In the genomic region with DNA sequence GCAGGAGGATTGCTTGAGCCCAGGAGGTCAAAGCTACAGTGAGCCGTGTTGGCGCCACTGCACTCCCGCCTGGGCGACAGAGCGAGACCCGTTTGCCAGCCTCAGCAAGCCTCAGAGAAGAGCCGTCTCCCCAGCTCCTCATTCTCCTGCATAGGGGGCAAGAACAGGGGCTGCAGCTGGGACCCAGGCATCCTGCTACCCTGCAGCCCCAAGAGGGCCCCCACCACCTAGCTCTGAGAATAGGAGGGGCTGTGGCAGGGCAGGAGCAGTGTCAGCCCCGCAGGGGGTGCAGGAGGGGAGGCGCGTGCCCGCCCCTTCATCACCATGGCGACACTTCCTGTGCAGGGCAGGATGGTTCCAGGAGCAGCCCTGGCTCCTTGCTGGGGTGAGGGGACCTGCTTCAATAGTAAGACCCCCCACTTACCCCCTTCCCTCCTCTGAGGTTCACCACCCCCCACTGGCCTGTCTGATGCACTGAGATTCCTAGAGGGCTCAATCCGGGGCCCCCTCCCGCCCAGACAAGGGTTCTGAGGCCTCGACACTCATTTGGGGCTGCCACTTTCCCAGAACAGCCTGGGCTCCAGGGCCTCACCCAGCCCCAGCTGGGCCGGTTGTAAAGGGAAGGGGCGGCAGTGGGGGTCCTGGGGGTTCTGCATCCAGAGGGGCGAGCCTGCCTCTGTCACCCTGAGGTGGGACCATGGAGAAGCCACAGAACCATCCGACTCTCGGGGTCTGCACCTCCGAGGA, we compare ENCODE assay signal across 9 cellular contexts. TPM values are rescaled to one million over a fixed set of nuclear protein-coding genes. Genes with fewer than 3 reads are reported as not detected.
DNase-seq lines count a peak whose midpoint lies in the region; ATAC-seq and TF ChIP-seq lines count a peak whose summit lies in the region.
"Had no signal": no experiment of that assay in that cellular context is flagged by ENCODE, and none has a peak within 500 bp of the region (broad histone marks: within the 10 kb centered on the region; RNA-seq: fewer than 3 reads in every experiment).

No MANE protein-coding gene starts in this region.

- H2BK15ac ChIP-seq in neuronal stem cell (ENCODE audit: low read length): peak overlapping the region; percentile 23

- H4K8ac ChIP-seq in neuronal stem cell (ENCODE audit: low read depth, low read length): peak overlapping the region; percentile 43

- peak overlapping the region; percentile 83 for H2BK5ac ChIP-seq in neuronal stem cell (ENCODE audit: low read length)

- H3K4me1 ChIP-seq in BLaER1 treated with 17β-estradiol and CSF1 and Interleukin-3, amounts not matched to agents 10 nM and 100 nM: peaks cover 41 to 96% (median 73%) of the 10 kb centered on the region in 10 experiments
- H3K4me1 ChIP-seq in HUES48 (ENCODE audit: control insufficient read depth, insufficient read depth, low read length): peaks cover 45% of the 10 kb centered on the region
- peaks cover 45 to 53% of the 10 kb centered on the region in 2 donors for H3K4me1 ChIP-seq in neuronal stem cell (ENCODE audit: control insufficient read depth in 2 of 2, insufficient read depth in 1 of 2, low read depth in 1 of 2, low read length in 2 of 2)

- no peak for ATAC-seq in left colon
- ATAC-seq in GM21717 (IDR thresholded peaks at IDR 0.05; ENCODE audit: unreplicated experiment): no peak
- ATAC-seq: stimulated activated naive CD8-positive, alpha-beta T cell treated with anti-CD3 and anti-CD28 coated beads, Interleukin-15, Interleukin-2, amounts not matched to agents 100 U/mL and 50 U/mL, for 24 hours had no signal

- peak overlapping the region; percentile 63 for H3K14ac ChIP-seq in neuronal stem cell (ENCODE audit: low read length)

- H3K18ac ChIP-seq in neuronal stem cell (ENCODE audit: low read length): peak overlapping the region; percentile 95

- H3K27ac ChIP-seq in BLaER1 treated with 17β-estradiol and CSF1 and Interleukin-3, amounts not matched to agents 10 nM and 100 nM: peak overlapping the region in 2 of 11 experiments; percentile 20 to 22; a peak in 3 of 22 replicates
- peak overlapping the region; percentile 97 for H3K27ac ChIP-seq in HUES48 (ENCODE audit: low read depth, low read length)
- H3K27ac ChIP-seq in coronary artery: peak overlapping the region; percentile 74 to 88
- H3K27ac ChIP-seq in neuronal stem cell (replicated peaks; ENCODE audit: low read length): peak overlapping the region; percentile 58

- peak; percentile 66 for DNase-seq in coronary artery (ENCODE audit: low spot score)
- DNase-seq in neuronal stem cell (ENCODE audit: low spot score): no peak
- no peak for DNase-seq in stimulated activated CD4-positive, alpha-beta T cell treated with anti-CD3 and anti-CD28 coated beads, Interleukin-4, amount 100 ng/mL, for 4 hours
- no peak for DNase-seq in stimulated activated CD8-positive, alpha-beta memory T cell treated with anti-CD3 and anti-CD28 coated beads, Interleukin-4, amount 100 ng/mL, for 48 hours
- DNase-seq in left colon: no peak
- DNase-seq: stimulated activated naive CD8-positive, alpha-beta T cell treated with anti-CD3 and anti-CD28 coated beads, Interleukin-15, Interleukin-2, amounts not matched to agents 100 U/mL and 50 U/mL, for 24 hours had no signal

- peaks cover 69 to 99% (median 91%) of the 10 kb centered on the region in 11 experiments for H3K36me3 ChIP-seq in BLaER1 treated with 17β-estradiol and CSF1 and Interleukin-3, amounts not matched to agents 10 nM and 100 nM
- H3K36me3 ChIP-seq in HUES48 (ENCODE audit: control insufficient read depth, insufficient read depth, low read length): peaks cover 2% of the 10 kb centered on the region; the same call in 1 of the 2 replicates
- H3K36me3 ChIP-seq in neuronal stem cell (replicated peaks in 1 of 2; ENCODE audit: control insufficient read depth in 2 of 2, insufficient read depth in 2 of 2, low read length in 2 of 2): peaks cover 0 to 2% of the 10 kb centered on the region in 2 donors

- peak overlapping the region; percentile 60 for H2AFZ ChIP-seq in neuronal stem cell (ENCODE audit: low read length)

- no peak for TF ChIP-seq CTCF in coronary artery (IDR thresholded peaks at IDR 0.05)

- H2BK12ac ChIP-seq in neuronal stem cell (ENCODE audit: low read length): peak overlapping the region; percentile 90

- H2AK5ac ChIP-seq in neuronal stem cell (ENCODE audit: low read depth, low read length): peak overlapping the region; percentile 9

- H3K9me3 ChIP-seq in BLaER1 treated with 17β-estradiol and CSF1 and Interleukin-3, amounts not matched to agents 10 nM and 100 nM (replicated peaks in 1 of 11): no peaks in the 10 kb centered on the region
- no peaks in the 10 kb centered on the region for H3K9me3 ChIP-seq in HUES48 (ENCODE audit: control insufficient read depth, insufficient read depth, low read length)
- no peaks in the 10 kb centered on the region for H3K9me3 ChIP-seq in neuronal stem cell (replicated peaks in 1 of 2; ENCODE audit: control insufficient read depth in 2 of 2, insufficient read depth in 1 of 2, low read depth in 1 of 2, low read length in 2 of 2)

- H3K79me1 ChIP-seq in neuronal stem cell (ENCODE audit: low read depth, low read length): peaks cover 3% of the 10 kb centered on the region

- H3K4me2 ChIP-seq in BLaER1 treated with 17β-estradiol and CSF1 and Interleukin-3, amounts not matched to agents 10 nM and 100 nM: peak overlapping the region in 9 of 11 experiments; percentile 48 to 76 (median 62); a peak in 18 of 22 replicates
- H3K4me2 ChIP-seq in neuronal stem cell (ENCODE audit: insufficient read depth, low read length, poor library complexity, severe bottlenecking): no peak overlapping the region

- H3K4ac ChIP-seq in neuronal stem cell (ENCODE audit: low read length): peak overlapping the region; percentile 84

- H3K23ac ChIP-seq in neuronal stem cell (ENCODE audit: low read depth, low read length, poor library complexity): peak overlapping the region; percentile 73

- H3K4me3 ChIP-seq in BLaER1 treated with 17β-estradiol and CSF1 and Interleukin-3, amounts not matched to agents 10 nM and 100 nM: no peak overlapping the region
- H3K4me3 ChIP-seq in HUES48 (ENCODE audit: low read depth, low read length) (no peak overlapping the region), coronary artery (no peak overlapping the region), neuronal stem cell (ENCODE audit: low read length in 2 of 2) (no peak overlapping the region)

- peak overlapping the region in 4 of 11 experiments; percentile 5 to 23 (median 17); a peak in 5 of 22 replicates for H3K9ac ChIP-seq in BLaER1 treated with 17β-estradiol and CSF1 and Interleukin-3, amounts not matched to agents 10 nM and 100 nM
- H3K9ac ChIP-seq in HUES48 (ENCODE audit: low read depth, low read length) (0 out of 2 replicates have a peak overlapping the region, but pooled peaks have one; percentile 70), neuronal stem cell (ENCODE audit: low read depth, low read length, poor library complexity) (peak overlapping the region; percentile 21)

- no CpG with 5 or more reads among the region's 21 CpGs for WGBS in neuronal stem cell (ENCODE audit: extremely low coverage in 2 of 2, insufficient read length in 2 of 2, insufficient replicate concordance in 1 of 2), 2 donors

- H2BK120ac ChIP-seq in neuronal stem cell (ENCODE audit: low read depth, low read length): peak overlapping the region; percentile 72

- peaks cover 53 to 100% (median 86%) of the 10 kb centered on the region in 11 experiments for H4K20me1 ChIP-seq in BLaER1 treated with 17β-estradiol and CSF1 and Interleukin-3, amounts not matched to agents 10 nM and 100 nM

- H3K27me3 ChIP-seq in BLaER1 treated with 17β-estradiol and CSF1 and Interleukin-3, amounts not matched to agents 10 nM and 100 nM: no peaks in the 10 kb centered on the region
- H3K27me3 ChIP-seq in HUES48 (ENCODE audit: control insufficient read depth, insufficient read depth, low read length) (no peaks in the 10 kb centered on the region), neuronal stem cell (ENCODE audit: control insufficient read depth in 3 of 3, insufficient read depth in 3 of 3, low read depth in 1 of 3, low read length in 3 of 3) (no peaks in the 10 kb centered on the region)

- no peak overlapping the region for H4K91ac ChIP-seq in neuronal stem cell (ENCODE audit: low read depth, low read length, poor library complexity)

- intact Hi-C loops in left colon (cut with DNase I, micrococcal nuclease): no loop called here

RNA-seq across cellular contexts. Expression of gene VASN, which starts 20.2 kb away (rescaled TPM):
- polyA plus RNA-seq in neuronal stem cell (2013, experiment 1 of 2): 7.8 TPM
- polyA plus RNA-seq in neuronal stem cell (2013, experiment 2 of 2): 7.6 TPM
- total RNA-seq in left colon: 1 to 10 TPM; 2.2 to 4.8 TPM

RNA-seq across cellular contexts. Expression of gene CORO7, which starts 24.6 kb away (rescaled TPM):
- 8.9 TPM for polyA plus RNA-seq in neuronal stem cell (2013, experiment 1 of 2)
- polyA plus RNA-seq in neuronal stem cell (2013, experiment 2 of 2): 10.3 TPM
- 10 to 100 TPM; 43.9 to 48.0 TPM for total RNA-seq in left colon

RNA-seq across cellular contexts. Expression of gene DNAJA3, which starts 33.9 kb away (rescaled TPM):
- polyA plus RNA-seq in neuronal stem cell (2013, experiment 1 of 2): 34.6 TPM
- polyA plus RNA-seq in neuronal stem cell (2013, experiment 2 of 2): 34.4 TPM
- 10 to 100 TPM; 43.6 to 56.7 TPM for total RNA-seq in left colon

RNA-seq across cellular contexts. Expression of gene PAM16, which starts 40.7 kb away (rescaled TPM):
- 76.9 TPM for polyA plus RNA-seq in neuronal stem cell (2013, experiment 1 of 2)
- polyA plus RNA-seq in neuronal stem cell (2013, experiment 2 of 2): 74.7 TPM
- total RNA-seq in left colon: 10 to 100 TPM; 26.9 to 31.8 TPM
